In the genomic region with DNA sequence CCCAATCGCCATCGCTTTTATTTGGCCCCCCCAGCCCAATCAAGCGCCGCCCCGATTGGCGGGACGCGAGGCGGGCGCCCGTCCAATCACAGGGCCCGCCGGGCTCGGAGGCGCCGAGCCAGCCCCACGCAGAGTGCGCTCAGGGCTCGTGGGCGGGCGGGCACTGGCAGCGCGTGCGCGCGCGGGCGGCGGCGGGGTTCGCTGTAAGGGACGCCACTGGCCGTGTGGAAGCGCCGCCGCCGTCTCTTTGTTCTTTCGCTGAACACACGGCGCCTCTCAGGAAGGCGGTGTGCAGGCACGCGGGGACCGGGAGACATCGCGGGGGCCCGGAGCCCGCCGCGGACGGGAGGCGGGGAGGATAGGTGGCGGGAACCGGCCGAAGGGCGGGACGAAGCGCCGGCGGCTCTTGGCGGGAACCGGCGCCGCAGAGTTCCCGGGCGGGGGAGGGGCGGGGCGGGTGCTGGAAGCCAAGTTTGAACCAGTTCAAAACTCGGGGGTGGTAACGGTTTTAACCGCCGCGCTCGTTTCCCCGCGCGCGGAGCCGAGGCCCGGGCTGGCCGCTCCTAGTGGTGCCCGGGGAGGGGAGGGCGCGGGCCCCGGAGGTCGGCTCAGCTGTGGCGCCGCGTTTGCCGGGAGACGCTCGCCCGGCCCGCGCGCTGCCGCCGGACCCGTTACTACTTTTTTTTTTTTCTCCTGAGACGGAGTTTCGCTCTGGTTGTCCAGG, we compare ENCODE assay signal across 1 cellular context.
A peak's percentile ranks its signal among the peaks of the same experiment; 100 is the strongest.
TF ChIP-seq lines count a peak whose summit lies in the region.

No MANE protein-coding gene starts in this region.

TF ChIP-seq in HepG2, 621 proteins besides CTCF, POLR2A, EP300 and RAD21 (continued from another document and continues in another):
- no peak for TF ChIP-seq KDM3A (CRISPR knock-in tag; IDR thresholded peaks at IDR 0.05; ENCODE audit: low read depth)
- TF ChIP-seq ZFP90 (CRISPR knock-in tag; IDR thresholded peaks at IDR 0.05; ENCODE audit: borderline replicate concordance) = 0 out of 2 replicates have a peak, but pooled peaks have one; percentile 9
- no peak for TF ChIP-seq SNRNP70 (IDR thresholded peaks at IDR 0.05; ENCODE audit: low read depth, low read length)
- TF ChIP-seq, protein P1, sequence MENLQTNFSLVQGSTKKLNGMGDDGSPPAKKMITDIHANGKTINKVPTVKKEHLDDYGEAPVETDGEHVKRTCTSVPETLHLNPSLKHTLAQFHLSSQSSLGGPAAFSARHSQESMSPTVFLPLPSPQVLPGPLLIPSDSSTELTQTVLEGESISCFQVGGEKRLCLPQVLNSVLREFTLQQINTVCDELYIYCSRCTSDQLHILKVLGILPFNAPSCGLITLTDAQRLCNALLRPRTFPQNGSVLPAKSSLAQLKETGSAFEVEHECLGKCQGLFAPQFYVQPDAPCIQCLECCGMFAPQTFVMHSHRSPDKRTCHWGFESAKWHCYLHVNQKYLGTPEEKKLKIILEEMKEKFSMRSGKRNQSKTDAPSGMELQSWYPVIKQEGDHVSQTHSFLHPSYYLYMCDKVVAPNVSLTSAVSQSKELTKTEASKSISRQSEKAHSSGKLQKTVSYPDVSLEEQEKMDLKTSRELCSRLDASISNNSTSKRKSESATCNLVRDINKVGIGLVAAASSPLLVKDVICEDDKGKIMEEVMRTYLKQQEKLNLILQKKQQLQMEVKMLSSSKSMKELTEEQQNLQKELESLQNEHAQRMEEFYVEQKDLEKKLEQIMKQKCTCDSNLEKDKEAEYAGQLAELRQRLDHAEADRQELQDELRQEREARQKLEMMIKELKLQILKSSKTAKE (CRISPR knock-in tag; IDR thresholded peaks at IDR 0.05; ENCODE audit: borderline replicate concordance) = peak; percentile 26; the same call in 1 of the 2 replicates
- TF ChIP-seq, protein P2, sequence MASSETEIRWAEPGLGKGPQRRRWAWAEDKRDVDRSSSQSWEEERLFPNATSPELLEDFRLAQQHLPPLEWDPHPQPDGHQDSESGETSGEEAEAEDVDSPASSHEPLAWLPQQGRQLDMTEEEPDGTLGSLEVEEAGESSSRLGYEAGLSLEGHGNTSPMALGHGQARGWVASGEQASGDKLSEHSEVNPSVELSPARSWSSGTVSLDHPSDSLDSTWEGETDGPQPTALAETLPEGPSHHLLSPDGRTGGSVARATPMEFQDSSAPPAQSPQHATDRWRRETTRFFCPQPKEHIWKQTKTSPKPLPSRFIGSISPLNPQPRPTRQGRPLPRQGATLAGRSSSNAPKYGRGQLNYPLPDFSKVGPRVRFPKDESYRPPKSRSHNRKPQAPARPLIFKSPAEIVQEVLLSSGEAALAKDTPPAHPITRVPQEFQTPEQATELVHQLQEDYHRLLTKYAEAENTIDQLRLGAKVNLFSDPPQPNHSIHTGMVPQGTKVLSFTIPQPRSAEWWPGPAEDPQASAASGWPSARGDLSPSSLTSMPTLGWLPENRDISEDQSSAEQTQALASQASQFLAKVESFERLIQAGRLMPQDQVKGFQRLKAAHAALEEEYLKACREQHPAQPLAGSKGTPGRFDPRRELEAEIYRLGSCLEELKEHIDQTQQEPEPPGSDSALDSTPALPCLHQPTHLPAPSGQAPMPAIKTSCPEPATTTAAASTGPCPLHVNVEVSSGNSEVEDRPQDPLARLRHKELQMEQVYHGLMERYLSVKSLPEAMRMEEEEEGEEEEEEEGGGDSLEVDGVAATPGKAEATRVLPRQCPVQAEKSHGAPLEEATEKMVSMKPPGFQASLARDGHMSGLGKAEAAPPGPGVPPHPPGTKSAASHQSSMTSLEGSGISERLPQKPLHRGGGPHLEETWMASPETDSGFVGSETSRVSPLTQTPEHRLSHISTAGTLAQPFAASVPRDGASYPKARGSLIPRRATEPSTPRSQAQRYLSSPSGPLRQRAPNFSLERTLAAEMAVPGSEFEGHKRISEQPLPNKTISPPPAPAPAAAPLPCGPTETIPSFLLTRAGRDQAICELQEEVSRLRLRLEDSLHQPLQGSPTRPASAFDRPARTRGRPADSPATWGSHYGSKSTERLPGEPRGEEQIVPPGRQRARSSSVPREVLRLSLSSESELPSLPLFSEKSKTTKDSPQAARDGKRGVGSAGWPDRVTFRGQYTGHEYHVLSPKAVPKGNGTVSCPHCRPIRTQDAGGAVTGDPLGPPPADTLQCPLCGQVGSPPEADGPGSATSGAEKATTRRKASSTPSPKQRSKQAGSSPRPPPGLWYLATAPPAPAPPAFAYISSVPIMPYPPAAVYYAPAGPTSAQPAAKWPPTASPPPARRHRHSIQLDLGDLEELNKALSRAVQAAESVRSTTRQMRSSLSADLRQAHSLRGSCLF (CRISPR knock-in tag; IDR thresholded peaks at IDR 0.05; ENCODE audit: borderline replicate concordance) = no peak
- TF ChIP-seq KMT2B (CRISPR knock-in tag; IDR thresholded peaks at IDR 0.05) = peak; percentile 57
- TF ChIP-seq ZBTB38 (CRISPR knock-in tag; IDR thresholded peaks at IDR 0.05) = peak; percentile 30; the same call in 1 of the 2 replicates
- peak; percentile 46 for TF ChIP-seq SKI (IDR thresholded peaks at IDR 0.05; ENCODE audit: partially characterized antibody)
- TF ChIP-seq, protein P3, sequence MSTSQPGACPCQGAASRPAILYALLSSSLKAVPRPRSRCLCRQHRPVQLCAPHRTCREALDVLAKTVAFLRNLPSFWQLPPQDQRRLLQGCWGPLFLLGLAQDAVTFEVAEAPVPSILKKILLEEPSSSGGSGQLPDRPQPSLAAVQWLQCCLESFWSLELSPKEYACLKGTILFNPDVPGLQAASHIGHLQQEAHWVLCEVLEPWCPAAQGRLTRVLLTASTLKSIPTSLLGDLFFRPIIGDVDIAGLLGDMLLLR (CRISPR knock-in tag; IDR thresholded peaks at IDR 0.05) = peak; percentile 64; the same call in 1 of the 2 replicates
- TF ChIP-seq ZNF773 (CRISPR knock-in tag; IDR thresholded peaks at IDR 0.05; ENCODE audit: borderline replicate concordance) = peak; percentile 33; the same call in 1 of the 2 replicates
- TF ChIP-seq ZNF274 (CRISPR knock-in tag; IDR thresholded peaks at IDR 0.05) = peak; percentile 88; the same call in 1 of the 2 replicates
- TF ChIP-seq, protein P4, sequence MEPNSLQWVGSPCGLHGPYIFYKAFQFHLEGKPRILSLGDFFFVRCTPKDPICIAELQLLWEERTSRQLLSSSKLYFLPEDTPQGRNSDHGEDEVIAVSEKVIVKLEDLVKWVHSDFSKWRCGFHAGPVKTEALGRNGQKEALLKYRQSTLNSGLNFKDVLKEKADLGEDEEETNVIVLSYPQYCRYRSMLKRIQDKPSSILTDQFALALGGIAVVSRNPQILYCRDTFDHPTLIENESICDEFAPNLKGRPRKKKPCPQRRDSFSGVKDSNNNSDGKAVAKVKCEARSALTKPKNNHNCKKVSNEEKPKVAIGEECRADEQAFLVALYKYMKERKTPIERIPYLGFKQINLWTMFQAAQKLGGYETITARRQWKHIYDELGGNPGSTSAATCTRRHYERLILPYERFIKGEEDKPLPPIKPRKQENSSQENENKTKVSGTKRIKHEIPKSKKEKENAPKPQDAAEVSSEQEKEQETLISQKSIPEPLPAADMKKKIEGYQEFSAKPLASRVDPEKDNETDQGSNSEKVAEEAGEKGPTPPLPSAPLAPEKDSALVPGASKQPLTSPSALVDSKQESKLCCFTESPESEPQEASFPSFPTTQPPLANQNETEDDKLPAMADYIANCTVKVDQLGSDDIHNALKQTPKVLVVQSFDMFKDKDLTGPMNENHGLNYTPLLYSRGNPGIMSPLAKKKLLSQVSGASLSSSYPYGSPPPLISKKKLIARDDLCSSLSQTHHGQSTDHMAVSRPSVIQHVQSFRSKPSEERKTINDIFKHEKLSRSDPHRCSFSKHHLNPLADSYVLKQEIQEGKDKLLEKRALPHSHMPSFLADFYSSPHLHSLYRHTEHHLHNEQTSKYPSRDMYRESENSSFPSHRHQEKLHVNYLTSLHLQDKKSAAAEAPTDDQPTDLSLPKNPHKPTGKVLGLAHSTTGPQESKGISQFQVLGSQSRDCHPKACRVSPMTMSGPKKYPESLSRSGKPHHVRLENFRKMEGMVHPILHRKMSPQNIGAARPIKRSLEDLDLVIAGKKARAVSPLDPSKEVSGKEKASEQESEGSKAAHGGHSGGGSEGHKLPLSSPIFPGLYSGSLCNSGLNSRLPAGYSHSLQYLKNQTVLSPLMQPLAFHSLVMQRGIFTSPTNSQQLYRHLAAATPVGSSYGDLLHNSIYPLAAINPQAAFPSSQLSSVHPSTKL (CRISPR knock-in tag; IDR thresholded peaks at IDR 0.05) = peak; percentile 41; the same call in 1 of the 2 replicates
- peak; percentile 91 for TF ChIP-seq RBFOX2 (IDR thresholded peaks at IDR 0.05; ENCODE audit: low read depth, low read length)
- TF ChIP-seq ZNF841 (CRISPR knock-in tag; IDR thresholded peaks at IDR 0.05; ENCODE audit: borderline replicate concordance) = peak; percentile 92; the same call in 1 of the 2 replicates
- TF ChIP-seq, protein P5, sequence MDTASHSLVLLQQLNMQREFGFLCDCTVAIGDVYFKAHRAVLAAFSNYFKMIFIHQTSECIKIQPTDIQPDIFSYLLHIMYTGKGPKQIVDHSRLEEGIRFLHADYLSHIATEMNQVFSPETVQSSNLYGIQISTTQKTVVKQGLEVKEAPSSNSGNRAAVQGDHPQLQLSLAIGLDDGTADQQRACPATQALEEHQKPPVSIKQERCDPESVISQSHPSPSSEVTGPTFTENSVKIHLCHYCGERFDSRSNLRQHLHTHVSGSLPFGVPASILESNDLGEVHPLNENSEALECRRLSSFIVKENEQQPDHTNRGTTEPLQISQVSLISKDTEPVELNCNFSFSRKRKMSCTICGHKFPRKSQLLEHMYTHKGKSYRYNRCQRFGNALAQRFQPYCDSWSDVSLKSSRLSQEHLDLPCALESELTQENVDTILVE (CRISPR knock-in tag; IDR thresholded peaks at IDR 0.05) = 0 out of 2 replicates have a peak, but pooled peaks have one; percentile 16
- TF ChIP-seq KAT2B (IDR thresholded peaks at IDR 0.05; ENCODE audit: borderline replicate concordance, low read depth, low read length) = no peak
- TF ChIP-seq RBM39 (IDR thresholded peaks at IDR 0.05; ENCODE audit: low read depth, low read length, poor library complexity, severe bottlenecking) = peak; percentile 77
- TF ChIP-seq CCDC6 (CRISPR knock-in tag; IDR thresholded peaks at IDR 0.05) = peak; percentile 91
- TF ChIP-seq KLF12 (CRISPR knock-in tag; IDR thresholded peaks at IDR 0.05; ENCODE audit: borderline replicate concordance) = peak; percentile 33; the same call in 1 of the 2 replicates
- 0 out of 2 replicates have a peak, but pooled peaks have one; percentile 27 for TF ChIP-seq MED13 (CRISPR knock-in tag; IDR thresholded peaks at IDR 0.05)
- TF ChIP-seq, protein P6, sequence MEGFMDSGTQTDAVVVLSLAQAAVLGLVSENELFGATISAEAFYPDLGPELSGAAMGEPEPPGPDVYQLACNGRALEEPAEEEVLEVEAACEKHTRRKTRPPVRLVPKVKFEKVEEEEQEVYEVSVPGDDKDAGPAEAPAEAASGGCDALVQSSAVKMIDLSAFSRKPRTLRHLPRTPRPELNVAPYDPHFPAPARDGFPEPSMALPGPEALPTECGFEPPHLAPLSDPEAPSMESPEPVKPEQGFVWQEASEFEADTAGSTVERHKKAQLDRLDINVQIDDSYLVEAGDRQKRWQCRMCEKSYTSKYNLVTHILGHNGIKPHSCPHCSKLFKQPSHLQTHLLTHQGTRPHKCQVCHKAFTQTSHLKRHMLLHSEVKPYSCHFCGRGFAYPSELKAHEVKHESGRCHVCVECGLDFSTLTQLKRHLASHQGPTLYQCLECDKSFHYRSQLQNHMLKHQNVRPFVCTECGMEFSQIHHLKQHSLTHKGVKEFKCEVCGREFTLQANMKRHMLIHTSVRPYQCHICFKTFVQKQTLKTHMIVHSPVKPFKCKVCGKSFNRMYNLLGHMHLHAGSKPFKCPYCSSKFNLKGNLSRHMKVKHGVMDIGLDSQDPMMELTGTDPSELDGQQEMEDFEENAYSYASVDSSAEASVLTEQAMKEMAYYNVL (CRISPR knock-in tag; IDR thresholded peaks at IDR 0.05; ENCODE audit: borderline replicate concordance) = peak; percentile 60; the same call in 1 of the 2 replicates
- TF ChIP-seq ELF4 (CRISPR knock-in tag; IDR thresholded peaks at IDR 0.05; ENCODE audit: borderline replicate concordance) = 0 out of 2 replicates have a peak, but pooled peaks have one; percentile 25
- TF ChIP-seq MAZ (IDR thresholded peaks at IDR 0.05; ENCODE audit: borderline replicate concordance, low read depth, low read length) = 0 out of 2 replicates have a peak, but pooled peaks have one; percentile 20
- peak; percentile 86 for TF ChIP-seq MAZ (CRISPR knock-in tag; IDR thresholded peaks at IDR 0.05; ENCODE audit: low read depth)
- peak; percentile 48 for TF ChIP-seq XRCC5 (optimal IDR thresholded peaks at IDR 0.05; ENCODE audit: low read length)
- TF ChIP-seq SALL1 (CRISPR knock-in tag; IDR thresholded peaks at IDR 0.05) = peak; percentile 72
- TF ChIP-seq ZNF317 (CRISPR knock-in tag; IDR thresholded peaks at IDR 0.05) = no peak
- TF ChIP-seq ASH2L (IDR thresholded peaks at IDR 0.05; ENCODE audit: insufficient read length, low read depth, low read length) = peak; percentile 72
- TF ChIP-seq RORA (CRISPR knock-in tag; IDR thresholded peaks at IDR 0.05) = 0 out of 2 replicates have a peak, but pooled peaks have one; percentile 49
- peak; percentile 73; the same call in 1 of the 2 replicates for TF ChIP-seq EEA1 (CRISPR knock-in tag; IDR thresholded peaks at IDR 0.05; ENCODE audit: borderline replicate concordance)
- peak; percentile 56; the same call in 1 of the 2 replicates for TF ChIP-seq DR1 (CRISPR knock-in tag; IDR thresholded peaks at IDR 0.05)
- TF ChIP-seq RFX3 (CRISPR knock-in tag; IDR thresholded peaks at IDR 0.05) = no peak
- peak; percentile 85 for TF ChIP-seq ZSCAN20 (CRISPR knock-in tag; IDR thresholded peaks at IDR 0.05; ENCODE audit: borderline replicate concordance)
- TF ChIP-seq, protein P7, sequence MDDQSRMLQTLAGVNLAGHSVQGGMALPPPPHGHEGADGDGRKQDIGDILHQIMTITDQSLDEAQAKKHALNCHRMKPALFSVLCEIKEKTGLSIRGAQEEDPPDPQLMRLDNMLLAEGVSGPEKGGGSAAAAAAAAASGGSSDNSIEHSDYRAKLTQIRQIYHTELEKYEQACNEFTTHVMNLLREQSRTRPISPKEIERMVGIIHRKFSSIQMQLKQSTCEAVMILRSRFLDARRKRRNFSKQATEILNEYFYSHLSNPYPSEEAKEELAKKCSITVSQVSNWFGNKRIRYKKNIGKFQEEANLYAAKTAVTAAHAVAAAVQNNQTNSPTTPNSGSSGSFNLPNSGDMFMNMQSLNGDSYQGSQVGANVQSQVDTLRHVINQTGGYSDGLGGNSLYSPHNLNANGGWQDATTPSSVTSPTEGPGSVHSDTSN (CRISPR knock-in tag; IDR thresholded peaks at IDR 0.05; ENCODE audit: borderline replicate concordance) = peak; percentile 43; the same call in 1 of the 2 replicates
- TF ChIP-seq KLF13 (CRISPR knock-in tag; IDR thresholded peaks at IDR 0.05) = no peak
- TF ChIP-seq RAD51 (IDR thresholded peaks at IDR 0.05; ENCODE audit: borderline replicate concordance) = no peak
- 0 out of 2 replicates have a peak, but pooled peaks have one; percentile 74 for TF ChIP-seq ZNF674 (CRISPR knock-in tag; IDR thresholded peaks at IDR 0.05; ENCODE audit: low read depth)
- TF ChIP-seq POLR2AphosphoS5 (IDR thresholded peaks at IDR 0.05; ENCODE audit: low read depth, low read length) = peak; percentile 54; the same call in 1 of the 2 replicates
- no peak for TF ChIP-seq TCF7 (IDR thresholded peaks at IDR 0.05; ENCODE audit: low read depth)
- peak; percentile 69 for TF ChIP-seq SAP130 (CRISPR knock-in tag; IDR thresholded peaks at IDR 0.05; ENCODE audit: low read depth)
- TF ChIP-seq KLF6 (CRISPR knock-in tag; IDR thresholded peaks at IDR 0.05) = peak; percentile 64; the same call in 1 of the 2 replicates
- peak; percentile 61; the same call in 1 of the 2 replicates for TF ChIP-seq TSC22D2 (CRISPR knock-in tag; IDR thresholded peaks at IDR 0.05; ENCODE audit: borderline replicate concordance)
- peak; percentile 85 for TF ChIP-seq DMAP1 (CRISPR knock-in tag; IDR thresholded peaks at IDR 0.05)
